ENCODE assay signal across 10 cellular contexts in the genomic region with DNA sequence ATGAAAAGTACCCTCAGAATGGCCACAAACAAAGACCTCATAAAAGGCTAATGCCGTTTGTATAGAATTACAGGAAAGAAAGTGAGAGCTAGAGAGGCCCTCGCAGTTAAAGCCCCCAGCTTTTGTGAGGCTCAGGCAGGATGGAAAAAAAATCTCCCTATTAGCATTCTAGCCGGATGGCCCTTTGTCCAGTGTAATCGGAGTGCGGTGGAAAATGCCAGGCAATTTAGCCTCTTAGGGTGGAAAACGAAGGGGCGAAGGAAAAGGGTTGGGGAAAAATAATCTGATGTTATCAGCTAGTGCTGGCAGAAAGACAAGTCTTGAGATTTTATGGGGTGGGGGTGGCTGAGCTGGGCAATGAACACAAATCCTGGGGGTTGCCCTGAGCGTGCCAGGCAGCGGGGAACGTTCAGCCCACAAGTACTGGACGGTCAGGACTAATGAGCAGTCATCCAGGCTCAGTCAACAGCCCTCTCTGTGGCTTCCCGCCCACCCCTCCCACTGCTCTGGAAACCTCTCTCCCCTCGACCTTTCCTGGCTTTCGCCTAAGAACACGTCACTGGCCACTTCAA.
DNase-seq lines count a peak whose midpoint lies in the region; ATAC-seq and TF ChIP-seq lines count a peak whose summit lies in the region.
"Had no signal": no experiment of that assay in that cellular context is flagged by ENCODE, and none has a peak within 500 bp of the region (broad histone marks: within the 10 kb centered on the region; RNA-seq: fewer than 3 reads in every experiment).

No MANE protein-coding gene starts in this region.

- H3K9me3 ChIP-seq in Loucy (ENCODE audit: insufficient read depth, low read depth, low read length), result no peaks in the 10 kb centered on the region
- H3K9me3 ChIP-seq in hepatocyte (ENCODE audit: low read depth), result no peaks in the 10 kb centered on the region
- H3K9me3 ChIP-seq in skeletal muscle satellite cell (replicated peaks; ENCODE audit: low read length), result no peaks in the 10 kb centered on the region

- peaks cover 9% of the 10 kb centered on the region; the same call in 1 of the 2 replicates for H3F3A ChIP-seq in Loucy (ENCODE audit: low read depth)

- H3K27me3 ChIP-seq in Loucy (ENCODE audit: insufficient read depth, low read length, poor library complexity, severe bottlenecking), result no peaks in the 10 kb centered on the region
- no peaks in the 10 kb centered on the region for H3K27me3 ChIP-seq in hepatocyte
- no peaks in the 10 kb centered on the region for H3K27me3 ChIP-seq in skeletal muscle satellite cell (ENCODE audit: control insufficient read depth, insufficient read depth, low read length)

- H3K9me2 ChIP-seq in Loucy (replicated peaks; ENCODE audit: low read depth, low read length) (no peaks in the 10 kb centered on the region), hepatocyte (replicated peaks; ENCODE audit: insufficient read depth) (no peaks in the 10 kb centered on the region)

- H4K20me1 ChIP-seq in Loucy (ENCODE audit: insufficient read depth, low read length, poor library complexity, severe bottlenecking), result no peaks in the 10 kb centered on the region
- H4K20me1 ChIP-seq in hepatocyte (ENCODE audit: insufficient read depth, poor library complexity, severe bottlenecking), result no peaks in the 10 kb centered on the region

- peak overlapping the region; percentile 63 for H3K4me2 ChIP-seq in Loucy (ENCODE audit: low read depth, low read length, poor library complexity, severe bottlenecking)
- no peak overlapping the region for H3K4me2 ChIP-seq in hepatocyte
- peak overlapping the region; percentile 36 for H3K4me2 ChIP-seq in skeletal muscle satellite cell (ENCODE audit: low read length)

- peak overlapping the region; percentile 59 for H3K9ac ChIP-seq in Loucy (ENCODE audit: low read depth, low read length, poor library complexity, severe bottlenecking)
- no peak overlapping the region for H3K9ac ChIP-seq in skeletal muscle satellite cell (ENCODE audit: low read depth, low read length)

- H3K4me3 ChIP-seq in Loucy (ENCODE audit: low read length, poor library complexity, severe bottlenecking) (peak overlapping the region; percentile 37), hepatocyte (no peak overlapping the region), skeletal muscle satellite cell (ENCODE audit: low read length) (no peak overlapping the region)

- no peak for ATAC-seq in HG02970 (IDR thresholded peaks at IDR 0.05; ENCODE audit: low FRiP score, unreplicated experiment)
- ATAC-seq: left colon had no signal

- H2AFZ ChIP-seq in Loucy (ENCODE audit: low read length) (peak overlapping the region; percentile 65; the same call in 1 of the 2 replicates), hepatocyte (no peak overlapping the region)

- peaks cover 72% of the 10 kb centered on the region for H3K4me1 ChIP-seq in Loucy (ENCODE audit: insufficient read depth, low read length, poor library complexity, severe bottlenecking)
- peaks cover 28% of the 10 kb centered on the region for H3K4me1 ChIP-seq in hepatocyte (ENCODE audit: insufficient read depth)
- peaks cover 44% of the 10 kb centered on the region for H3K4me1 ChIP-seq in skeletal muscle satellite cell (ENCODE audit: control insufficient read depth, insufficient read depth, low read length)

- peak overlapping the region; percentile 26 for H3K27ac ChIP-seq in hepatocyte

- 40% methylated on average over 14 of the region's 15 CpGs for WGBS in hepatocyte (ENCODE audit: low lambda C conversion rate, missing lambda C conversion rate)

- no peak for TF ChIP-seq CTCF in Loucy (conservative IDR thresholded peaks at IDR 0.05; ENCODE audit: low read length)
- no peak for TF ChIP-seq CTCF in hepatocyte (IDR thresholded peaks at IDR 0.05; ENCODE audit: poor library complexity)

- H3K36me3 ChIP-seq in Loucy (ENCODE audit: insufficient read depth, low read length) (no peaks in the 10 kb centered on the region), hepatocyte (replicated peaks; ENCODE audit: insufficient read depth, low read depth) (no peaks in the 10 kb centered on the region), skeletal muscle satellite cell (ENCODE audit: insufficient read depth, low read length) (no peaks in the 10 kb centered on the region)

- peak; percentile 61 for DNase-seq in RPMI7951 (ENCODE audit: low read depth)
- no peak for DNase-seq in hepatocyte (ENCODE audit: low spot score)
- DNase-seq in stimulated activated CD4-positive, alpha-beta T cell treated with anti-CD3 and anti-CD28 coated beads, Interleukin-2, amount 100 ng/mL, for 48 hours, result no peak
- DNase-seq in activated CD4-positive, alpha-beta T cell treated with anti-CD3 and anti-CD28 coated beads for 1 hour, result no peak
- no peak for DNase-seq in T-helper 9 cell
- DNase-seq: activated CD8-positive, alpha-beta memory T cell treated with anti-CD3 and anti-CD28 coated beads, Interleukin-2, amount 50 U/mL, for 48 hours had no signal

- H3K79me2 ChIP-seq in Loucy (ENCODE audit: insufficient read depth, low read length) (no peaks in the 10 kb centered on the region), hepatocyte (peaks cover 19% of the 10 kb centered on the region)
